ENCODE assay signal across 14 cellular contexts in genomic region chr6:30654798-30655742, GRCh38.
"Had no signal": no experiment of that assay in that cellular context is flagged by ENCODE, and none has a peak within 500 bp of the region (broad histone marks: within the 10 kb centered on the region; RNA-seq: fewer than 3 reads in every experiment).

No MANE protein-coding gene starts in this region.

- FAIRE-seq: kidney, urothelium cell line had no signal

- H3K27me3 ChIP-seq: cardiac muscle cell, gastrocnemius medialis, hepatocyte, right atrium auricular region had no signal

- H3K27me3 Mint-ChIP-seq: activated CD8-positive, alpha-beta memory T cell treated with anti-CD3 and anti-CD28 coated beads, Interleukin-2, amount 10 ng/mL, durations not matched to agents 7 days and 5 days had no signal

- H3K9me3 ChIP-seq: gastrocnemius medialis, right atrium auricular region had no signal

- H3K4me3 ChIP-seq: cardiac muscle cell, gastrocnemius medialis, hepatocyte, right atrium auricular region, skin epidermis had no signal

- H3K4me2 ChIP-seq: hepatocyte had no signal

- H3K79me2 ChIP-seq: hepatocyte had no signal

- H3K4me1 Mint-ChIP-seq: mesothelial cell of epicardium had no signal

- H3K4me1 ChIP-seq: gastrocnemius medialis, right atrium auricular region had no signal

- H2AFZ ChIP-seq: hepatocyte had no signal

- DNase-seq: activated CD4-positive, alpha-beta T cell treated with anti-CD3 and anti-CD28 coated beads for 1 hour; activated CD4-positive, alpha-beta T cell treated with anti-CD3 and anti-CD28 coated beads, Interleukin-2, amount 50 U/mL, for 48 hours; activated CD8-positive, alpha-beta memory T cell treated with anti-CD3 and anti-CD28 coated beads, Interleukin-2, amount 10 ng/mL, durations not matched to agents 7 days and 5 days; activated naive CD4-positive, alpha-beta T cell treated with anti-CD3 and anti-CD28 coated beads, Interleukin-2, amount 50 U/mL, for 16 hours; anterior cingulate cortex; gastrocnemius medialis; kidney had no signal

- H3K27ac Mint-ChIP-seq: activated CD8-positive, alpha-beta memory T cell treated with anti-CD3 and anti-CD28 coated beads, Interleukin-2, amount 10 ng/mL, durations not matched to agents 7 days and 5 days; mesothelial cell of epicardium; T-helper 2 cell treated with Interferon-gamma antibody and Interleukin-4, amounts not matched to agents 5 μg/mL and 100 μg/mL, for 36 hours had no signal

- H3K27ac ChIP-seq: cardiac muscle cell, gastrocnemius medialis, hepatocyte, right atrium auricular region, skin epidermis had no signal

- ATAC-seq: activated CD8-positive, alpha-beta memory T cell treated with anti-CD3 and anti-CD28 coated beads, Interleukin-2, amount 10 ng/mL, durations not matched to agents 7 days and 5 days; gastrocnemius medialis had no signal

- H3K9me3 Mint-ChIP-seq: mesothelial cell of epicardium; T-helper 2 cell treated with Interferon-gamma antibody and Interleukin-4, amounts not matched to agents 5 μg/mL and 100 μg/mL, for 36 hours had no signal

- H3K4me3 Mint-ChIP-seq: activated CD8-positive, alpha-beta memory T cell treated with anti-CD3 and anti-CD28 coated beads, Interleukin-2, amount 10 ng/mL, durations not matched to agents 7 days and 5 days; mesothelial cell of epicardium; T-helper 2 cell treated with Interferon-gamma antibody and Interleukin-4, amounts not matched to agents 5 μg/mL and 100 μg/mL, for 36 hours had no signal
